Comparison of ENCODE assay signal across 1 cellular context in the genomic region with DNA sequence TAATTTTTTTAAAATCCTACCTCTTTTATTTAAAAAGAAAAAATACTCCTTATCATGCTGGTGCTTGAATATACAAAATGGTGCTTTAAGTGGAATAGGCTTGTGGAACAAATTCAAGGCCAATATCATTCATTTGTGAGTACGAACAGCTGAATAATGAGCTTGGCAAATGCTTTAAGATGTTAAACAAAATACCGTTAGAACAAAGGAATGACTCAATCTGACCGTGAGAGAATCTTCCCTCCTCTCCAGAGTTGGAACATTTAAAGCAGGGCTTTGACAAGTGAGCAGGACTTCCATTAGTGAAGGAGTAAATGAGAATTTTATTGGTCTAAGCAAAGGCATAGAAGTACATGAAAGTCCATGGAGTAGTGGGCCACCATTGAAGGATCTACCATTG.
TF ChIP-seq lines count a peak whose summit lies in the region.

No MANE protein-coding gene starts in this region.

TF ChIP-seq in GM23338, 12 proteins besides CTCF, POLR2A, EP300 and RAD21 (continued from another document):
- TF ChIP-seq, protein P1, sequence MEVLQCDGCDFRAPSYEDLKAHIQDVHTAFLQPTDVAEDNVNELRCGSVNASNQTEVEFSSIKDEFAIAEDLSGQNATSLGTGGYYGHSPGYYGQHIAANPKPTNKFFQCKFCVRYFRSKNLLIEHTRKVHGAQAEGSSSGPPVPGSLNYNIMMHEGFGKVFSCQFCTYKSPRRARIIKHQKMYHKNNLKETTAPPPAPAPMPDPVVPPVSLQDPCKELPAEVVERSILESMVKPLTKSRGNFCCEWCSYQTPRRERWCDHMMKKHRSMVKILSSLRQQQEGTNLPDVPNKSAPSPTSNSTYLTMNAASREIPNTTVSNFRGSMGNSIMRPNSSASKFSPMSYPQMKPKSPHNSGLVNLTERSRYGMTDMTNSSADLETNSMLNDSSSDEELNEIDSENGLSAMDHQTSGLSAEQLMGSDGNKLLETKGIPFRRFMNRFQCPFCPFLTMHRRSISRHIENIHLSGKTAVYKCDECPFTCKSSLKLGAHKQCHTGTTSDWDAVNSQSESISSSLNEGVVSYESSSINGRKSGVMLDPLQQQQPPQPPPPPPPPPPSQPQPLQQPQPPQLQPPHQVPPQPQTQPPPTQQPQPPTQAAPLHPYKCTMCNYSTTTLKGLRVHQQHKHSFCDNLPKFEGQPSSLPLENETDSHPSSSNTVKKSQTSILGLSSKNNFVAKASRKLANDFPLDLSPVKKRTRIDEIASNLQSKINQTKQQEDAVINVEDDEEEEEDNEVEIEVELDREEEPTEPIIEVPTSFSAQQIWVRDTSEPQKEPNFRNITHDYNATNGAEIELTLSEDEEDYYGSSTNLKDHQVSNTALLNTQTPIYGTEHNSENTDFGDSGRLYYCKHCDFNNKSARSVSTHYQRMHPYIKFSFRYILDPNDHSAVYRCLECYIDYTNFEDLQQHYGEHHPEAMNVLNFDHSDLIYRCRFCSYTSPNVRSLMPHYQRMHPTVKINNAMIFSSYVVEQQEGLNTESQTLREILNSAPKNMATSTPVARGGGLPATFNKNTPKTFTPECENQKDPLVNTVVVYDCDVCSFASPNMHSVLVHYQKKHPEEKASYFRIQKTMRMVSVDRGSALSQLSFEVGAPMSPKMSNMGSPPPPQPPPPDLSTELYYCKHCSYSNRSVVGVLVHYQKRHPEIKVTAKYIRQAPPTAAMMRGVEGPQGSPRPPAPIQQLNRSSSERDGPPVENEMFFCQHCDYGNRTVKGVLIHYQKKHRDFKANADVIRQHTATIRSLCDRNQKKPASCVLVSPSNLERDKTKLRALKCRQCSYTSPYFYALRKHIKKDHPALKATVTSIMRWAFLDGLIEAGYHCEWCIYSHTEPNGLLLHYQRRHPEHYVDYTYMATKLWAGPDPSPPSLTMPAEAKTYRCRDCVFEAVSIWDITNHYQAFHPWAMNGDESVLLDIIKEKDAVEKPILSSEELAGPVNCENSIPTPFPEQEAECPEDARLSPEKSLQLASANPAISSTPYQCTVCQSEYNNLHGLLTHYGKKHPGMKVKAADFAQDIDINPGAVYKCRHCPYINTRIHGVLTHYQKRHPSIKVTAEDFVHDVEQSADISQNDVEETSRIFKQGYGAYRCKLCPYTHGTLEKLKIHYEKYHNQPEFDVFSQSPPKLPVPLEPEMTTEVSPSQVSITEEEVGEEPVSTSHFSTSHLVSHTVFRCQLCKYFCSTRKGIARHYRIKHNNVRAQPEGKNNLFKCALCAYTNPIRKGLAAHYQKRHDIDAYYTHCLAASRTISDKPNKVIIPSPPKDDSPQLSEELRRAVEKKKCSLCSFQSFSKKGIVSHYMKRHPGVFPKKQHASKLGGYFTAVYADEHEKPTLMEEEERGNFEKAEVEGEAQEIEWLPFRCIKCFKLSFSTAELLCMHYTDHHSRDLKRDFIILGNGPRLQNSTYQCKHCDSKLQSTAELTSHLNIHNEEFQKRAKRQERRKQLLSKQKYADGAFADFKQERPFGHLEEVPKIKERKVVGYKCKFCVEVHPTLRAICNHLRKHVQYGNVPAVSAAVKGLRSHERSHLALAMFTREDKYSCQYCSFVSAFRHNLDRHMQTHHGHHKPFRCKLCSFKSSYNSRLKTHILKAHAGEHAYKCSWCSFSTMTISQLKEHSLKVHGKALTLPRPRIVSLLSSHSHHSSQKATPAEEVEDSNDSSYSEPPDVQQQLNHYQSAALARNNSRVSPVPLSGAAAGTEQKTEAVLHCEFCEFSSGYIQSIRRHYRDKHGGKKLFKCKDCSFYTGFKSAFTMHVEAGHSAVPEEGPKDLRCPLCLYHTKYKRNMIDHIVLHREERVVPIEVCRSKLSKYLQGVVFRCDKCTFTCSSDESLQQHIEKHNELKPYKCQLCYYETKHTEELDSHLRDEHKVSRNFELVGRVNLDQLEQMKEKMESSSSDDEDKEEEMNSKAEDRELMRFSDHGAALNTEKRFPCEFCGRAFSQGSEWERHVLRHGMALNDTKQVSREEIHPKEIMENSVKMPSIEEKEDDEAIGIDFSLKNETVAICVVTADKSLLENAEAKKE (CRISPR knock-in tag; IDR thresholded peaks at IDR 0.05) = no peak
